Comparison of ENCODE assay signal across 12 cellular contexts in genomic region chr2:98560256-98560771, GRCh38. TPM values are rescaled to one million over a fixed set of nuclear protein-coding genes. Genes with fewer than 3 reads are reported as not detected.
DNase-seq lines count a peak whose midpoint lies in the region; ATAC-seq and TF ChIP-seq lines count a peak whose summit lies in the region.
"Had no signal": no experiment of that assay in that cellular context is flagged by ENCODE, and none has a peak within 500 bp of the region (broad histone marks: within the 10 kb centered on the region; RNA-seq: fewer than 3 reads in every experiment).

No MANE protein-coding gene starts in this region.

- no peak for DNase-seq in activated naive CD4-positive, alpha-beta T cell treated with anti-CD3 and anti-CD28 coated beads for 36 hours
- DNase-seq in activated naive CD4-positive, alpha-beta T cell treated with anti-CD3 and anti-CD28 coated beads, Interleukin-2, amount 50 U/mL, for 16 hours, result no peak
- no peak for DNase-seq in activated naive CD8-positive, alpha-beta T cell treated with anti-CD3 and anti-CD28 coated beads, Interleukin-2, amount 10 ng/mL, durations not matched to agents 7 days and 5 days
- DNase-seq in heart left ventricle (peak in 4 of 5 donors; percentile 58 to 82 (median 72)), thyroid gland (peak; percentile 50 to 59), ureter (ENCODE audit: low spot score) (no peak)
- DNase-seq in activated CD4-positive, alpha-beta T cell treated with anti-CD3 and anti-CD28 coated beads, Interleukin-2, amount 50 U/mL, for 48 hours, result no peak
- DNase-seq: Calu3; hippocampal formation; NCI-H1048; stimulated activated CD4-positive, alpha-beta T cell treated with anti-CD3 and anti-CD28 coated beads, Interleukin-1b, Interleukin-23, amount 100 ng/mL, for 48 hours had no signal

- intact Hi-C loops in activated naive CD4-positive, alpha-beta T cell treated with anti-CD3 and anti-CD28 coated beads for 36 hours (cut with micrococcal nuclease), result no loop called here
- intact Hi-C loops in heart left ventricle (cut with DNase I) (loop anchor here in 2 of 10 donors (5.0 to 10.0 kb wide), 2 partner anchors 116 to 118 kb away; partner anchors contain the start of gene INPP4A (in 2 of the 2)), thyroid gland (cut with DNase I) (no loop called here)

- H3K27ac ChIP-seq in heart left ventricle, result peak overlapping the region in 11 of 12 donors; percentile 36 to 85 (median 62)
- peak overlapping the region in 1 of 3 donors; percentile 36 for H3K27ac ChIP-seq in thyroid gland

- H3K9me3 ChIP-seq in heart left ventricle, result no peaks in the 10 kb centered on the region
- no peaks in the 10 kb centered on the region for H3K9me3 ChIP-seq in thyroid gland

- no peak for ATAC-seq in activated naive CD8-positive, alpha-beta T cell treated with anti-CD3 and anti-CD28 coated beads, Interleukin-2, amount 10 ng/mL, durations not matched to agents 7 days and 5 days (ENCODE audit: low read depth)
- peak; percentile 86 to 92 (median 90) for ATAC-seq in heart left ventricle
- ATAC-seq in HG03521 (IDR thresholded peaks at IDR 0.05; ENCODE audit: unreplicated experiment), result no peak

- H3K36me3 ChIP-seq in heart left ventricle (peaks cover 0 to 87% (median 45%) of the 10 kb centered on the region in 9 donors), thyroid gland (peaks cover 9 to 10% of the 10 kb centered on the region in 2 donors)

- CTCF ChIA-PET in activated naive CD4-positive, alpha-beta T cell treated with anti-CD3 and anti-CD28 coated beads for 36 hours (lab: Charles Lee), result interaction anchor here (0.8 to 2.8 kb wide), 4 partner anchors 9 to 150 kb away, joined by 3 to 19 read pairs (median 4); no protein-coding TSS in a partner anchor

- H3K4me1 ChIP-seq in heart left ventricle (peaks cover 5 to 80% (median 45%) of the 10 kb centered on the region in 12 donors), thyroid gland (peaks cover 31 to 37% of the 10 kb centered on the region in 2 donors)

- peak overlapping the region; percentile 20 for H3K27ac Mint-ChIP-seq in activated naive CD4-positive, alpha-beta T cell treated with anti-CD3 and anti-CD28 coated beads for 36 hours
- peak overlapping the region; percentile 57 for H3K27ac Mint-ChIP-seq in activated naive CD8-positive, alpha-beta T cell treated with anti-CD3 and anti-CD28 coated beads, Interleukin-2, amount 10 ng/mL, durations not matched to agents 7 days and 5 days

- peaks cover 8% of the 10 kb centered on the region for H3K4me1 Mint-ChIP-seq in activated naive CD4-positive, alpha-beta T cell treated with anti-CD3 and anti-CD28 coated beads for 36 hours (ENCODE audit: low read depth)
- H3K4me1 Mint-ChIP-seq in activated naive CD8-positive, alpha-beta T cell treated with anti-CD3 and anti-CD28 coated beads, Interleukin-2, amount 10 ng/mL, durations not matched to agents 7 days and 5 days, result peaks cover 58% of the 10 kb centered on the region

- 69 to 80% (median 76%) methylated on average over 8 to 9 of the region's 9 CpGs for WGBS in heart left ventricle, 4 donors
- 85 to 87% methylated on average over 6 to 9 of the region's 9 CpGs for WGBS in thyroid gland, 2 donors

- TF ChIP-seq POLR2A in heart left ventricle (IDR thresholded peaks at IDR 0.05) (no peak), thyroid gland (IDR thresholded peaks at IDR 0.05) (no peak)

- peaks cover 7% of the 10 kb centered on the region for H3K36me3 Mint-ChIP-seq in activated naive CD4-positive, alpha-beta T cell treated with anti-CD3 and anti-CD28 coated beads for 36 hours (ENCODE audit: low read depth)
- peaks cover 41% of the 10 kb centered on the region for H3K36me3 Mint-ChIP-seq in activated naive CD8-positive, alpha-beta T cell treated with anti-CD3 and anti-CD28 coated beads, Interleukin-2, amount 10 ng/mL, durations not matched to agents 7 days and 5 days

- H3K4me3 ChIP-seq in heart left ventricle, result no peak overlapping the region
- no peak overlapping the region for H3K4me3 ChIP-seq in thyroid gland (replicated peaks in 1 of 3)

- POLR2A ChIA-PET in activated naive CD8-positive, alpha-beta T cell treated with anti-CD3 and anti-CD28 coated beads, Interleukin-2, amount 10 ng/mL, durations not matched to agents 7 days and 5 days (lab: Charles Lee), result no interaction called here

- H3K27me3 Mint-ChIP-seq in activated naive CD4-positive, alpha-beta T cell treated with anti-CD3 and anti-CD28 coated beads for 36 hours (ENCODE audit: low read depth), result no peaks in the 10 kb centered on the region
- no peaks in the 10 kb centered on the region for H3K27me3 Mint-ChIP-seq in activated naive CD8-positive, alpha-beta T cell treated with anti-CD3 and anti-CD28 coated beads, Interleukin-2, amount 10 ng/mL, durations not matched to agents 7 days and 5 days

- no peak overlapping the region for H3K4me3 Mint-ChIP-seq in activated naive CD4-positive, alpha-beta T cell treated with anti-CD3 and anti-CD28 coated beads for 36 hours
- peak overlapping the region; percentile 43 for H3K4me3 Mint-ChIP-seq in activated naive CD8-positive, alpha-beta T cell treated with anti-CD3 and anti-CD28 coated beads, Interleukin-2, amount 10 ng/mL, durations not matched to agents 7 days and 5 days

- H3K9me3 Mint-ChIP-seq in activated naive CD4-positive, alpha-beta T cell treated with anti-CD3 and anti-CD28 coated beads for 36 hours, result no peaks in the 10 kb centered on the region
- no peaks in the 10 kb centered on the region for H3K9me3 Mint-ChIP-seq in activated naive CD8-positive, alpha-beta T cell treated with anti-CD3 and anti-CD28 coated beads, Interleukin-2, amount 10 ng/mL, durations not matched to agents 7 days and 5 days

- H3K27me3 ChIP-seq in heart left ventricle (no peaks in the 10 kb centered on the region), thyroid gland (no peaks in the 10 kb centered on the region)

- no peak for TF ChIP-seq CTCF in heart left ventricle (IDR thresholded peaks at IDR 0.05)
- no peak for TF ChIP-seq CTCF in thyroid gland (IDR thresholded peaks at IDR 0.05)

RNA-seq across cellular contexts. Expression of gene COA5, which starts 48.0 kb away (rescaled TPM):
- total RNA-seq in activated naive CD4-positive, alpha-beta T cell treated with anti-CD3 and anti-CD28 coated beads for 36 hours, result 10 to 100 TPM; 34.4 to 37.8 TPM
- 10 to 100 TPM; 36.2 to 36.7 TPM for total RNA-seq in activated naive CD8-positive, alpha-beta T cell treated with anti-CD3 and anti-CD28 coated beads, Interleukin-2, amount 10 ng/mL, durations not matched to agents 7 days and 5 days
- total RNA-seq in heart left ventricle (10 to 100 TPM; 19.6 to 33.5 (median 27.7) TPM), thyroid gland (10 to 100 TPM; 51.5 to 68.3 (median 55.1) TPM), ureter (39.4 TPM)
- polyA plus RNA-seq in heart left ventricle, result 10 to 100 TPM; 23.2 to 39.5 TPM

RNA-seq across cellular contexts. Expression of gene UNC50, which starts 48.1 kb away (rescaled TPM):
- 10 to 100 TPM; 23.0 to 24.1 TPM for total RNA-seq in activated naive CD4-positive, alpha-beta T cell treated with anti-CD3 and anti-CD28 coated beads for 36 hours
- 10 to 100 TPM; 31.3 to 34.9 TPM for total RNA-seq in activated naive CD8-positive, alpha-beta T cell treated with anti-CD3 and anti-CD28 coated beads, Interleukin-2, amount 10 ng/mL, durations not matched to agents 7 days and 5 days
- total RNA-seq in heart left ventricle, result 10 to 100 TPM; 22.3 to 31.4 (median 25.6) TPM
- 10 to 100 TPM; 36.9 to 37.0 TPM for polyA plus RNA-seq in heart left ventricle
- total RNA-seq in thyroid gland, result 10 to 100 TPM; 75.3 to 86.1 (median 81.9) TPM
- total RNA-seq in ureter, result 48.9 TPM

Comparison
In these comparisons a context has a peak if more than half of its experiments do, and no peak if none do; other contexts are left out.
1. DNase-seq: peak in heart left ventricle (4 of 5) and thyroid gland (2 of 2); none in activated naive CD4-positive, alpha-beta T cell treated with anti-CD3 and anti-CD28 coated beads for 36 hours (single experiment), activated naive CD4-positive, alpha-beta T cell treated with anti-CD3 and anti-CD28 coated beads, Interleukin-2, amount 50 U/mL, for 16 hours (single experiment), activated naive CD8-positive, alpha-beta T cell treated with anti-CD3 and anti-CD28 coated beads, Interleukin-2, amount 10 ng/mL, durations not matched to agents 7 days and 5 days (single experiment), ureter (single experiment) and activated CD4-positive, alpha-beta T cell treated with anti-CD3 and anti-CD28 coated beads, Interleukin-2, amount 50 U/mL, for 48 hours (0 of 2).
2. ATAC-seq: peak in heart left ventricle (4 of 4); none in activated naive CD8-positive, alpha-beta T cell treated with anti-CD3 and anti-CD28 coated beads, Interleukin-2, amount 10 ng/mL, durations not matched to agents 7 days and 5 days (single experiment) and HG03521 (single experiment).